Comparison of ENCODE assay signal across 12 cellular contexts in genomic region chrX:52452031-52452430, GRCh38. TPM values are rescaled to one million over a fixed set of nuclear protein-coding genes. Genes with fewer than 3 reads are reported as not detected.
"Had no signal": no experiment of that assay in that cellular context is flagged by ENCODE, and none has a peak within 500 bp of the region (broad histone marks: within the 10 kb centered on the region; RNA-seq: fewer than 3 reads in every experiment).

No MANE protein-coding gene starts in this region.

RNA-seq across cellular contexts. Expression of gene XAGE1A, which starts 43.6 kb away (rescaled TPM):
- total RNA-seq: stomach, subcutaneous adipose tissue, suprapubic skin, temporal lobe, thoracic aorta, thyroid gland, tibial nerve, transverse colon, ureter, urinary bladder, uterus, vagina had no signal
